In the genomic region with DNA sequence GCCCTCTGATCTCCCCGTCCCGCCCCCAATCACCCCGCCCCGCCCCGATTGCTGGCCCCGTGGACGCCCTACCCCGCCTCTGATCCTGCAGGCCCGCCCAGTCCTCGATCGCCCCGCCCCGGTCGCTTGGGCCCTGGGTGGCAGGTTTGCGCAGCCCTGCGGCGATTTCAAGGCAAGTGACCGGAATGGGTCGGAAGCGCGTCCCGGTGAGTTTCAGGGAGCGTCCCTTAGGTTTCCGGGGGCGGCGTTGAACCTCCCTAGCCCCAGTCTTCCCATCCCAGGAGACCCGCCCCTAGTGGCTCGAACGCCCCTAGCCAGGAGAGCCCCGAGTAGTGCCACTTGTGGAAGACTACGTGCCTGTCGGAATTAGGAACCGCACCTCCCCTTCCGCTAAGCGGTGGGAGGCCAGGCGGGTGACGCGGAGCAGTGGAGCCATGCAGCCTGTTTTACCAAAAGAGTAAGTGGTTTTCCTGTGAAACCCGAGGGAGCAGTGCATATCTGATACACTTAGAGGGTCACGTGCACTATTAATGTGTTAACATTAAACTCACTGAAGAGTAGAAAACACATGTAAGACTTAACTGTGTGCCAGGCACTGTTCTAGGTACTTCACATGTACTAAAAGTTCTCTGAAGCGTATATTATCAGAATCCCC, we compare ENCODE assay signal across 1 cellular context.
TF ChIP-seq lines count a peak whose summit lies in the region.

No MANE protein-coding gene starts in this region.

TF ChIP-seq in WTC11, 78 proteins besides CTCF, POLR2A, EP300 and RAD21 (continued from another document):
- TF ChIP-seq, protein P1, sequence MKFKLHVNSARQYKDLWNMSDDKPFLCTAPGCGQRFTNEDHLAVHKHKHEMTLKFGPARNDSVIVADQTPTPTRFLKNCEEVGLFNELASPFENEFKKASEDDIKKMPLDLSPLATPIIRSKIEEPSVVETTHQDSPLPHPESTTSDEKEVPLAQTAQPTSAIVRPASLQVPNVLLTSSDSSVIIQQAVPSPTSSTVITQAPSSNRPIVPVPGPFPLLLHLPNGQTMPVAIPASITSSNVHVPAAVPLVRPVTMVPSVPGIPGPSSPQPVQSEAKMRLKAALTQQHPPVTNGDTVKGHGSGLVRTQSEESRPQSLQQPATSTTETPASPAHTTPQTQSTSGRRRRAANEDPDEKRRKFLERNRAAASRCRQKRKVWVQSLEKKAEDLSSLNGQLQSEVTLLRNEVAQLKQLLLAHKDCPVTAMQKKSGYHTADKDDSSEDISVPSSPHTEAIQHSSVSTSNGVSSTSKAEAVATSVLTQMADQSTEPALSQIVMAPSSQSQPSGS (CRISPR knock-in tag; IDR thresholded peaks at IDR 0.05; ENCODE audit: borderline replicate concordance, low read depth), result no peak
- TF ChIP-seq CBFB (CRISPR knock-in tag; IDR thresholded peaks at IDR 0.05; ENCODE audit: low read depth), result no peak
- TF ChIP-seq ATF3 (CRISPR knock-in tag; conservative IDR thresholded peaks at IDR 0.05), result no peak
- TF ChIP-seq ZNF121 (CRISPR knock-in tag; IDR thresholded peaks at IDR 0.05), result no peak
- no peak for TF ChIP-seq GTF2I (CRISPR knock-in tag; conservative IDR thresholded peaks at IDR 0.05)
- TF ChIP-seq TP53 (CRISPR knock-in tag; IDR thresholded peaks at IDR 0.05), result 0 out of 2 replicates have a peak, but pooled peaks have one; percentile 2
- TF ChIP-seq, protein P2, sequence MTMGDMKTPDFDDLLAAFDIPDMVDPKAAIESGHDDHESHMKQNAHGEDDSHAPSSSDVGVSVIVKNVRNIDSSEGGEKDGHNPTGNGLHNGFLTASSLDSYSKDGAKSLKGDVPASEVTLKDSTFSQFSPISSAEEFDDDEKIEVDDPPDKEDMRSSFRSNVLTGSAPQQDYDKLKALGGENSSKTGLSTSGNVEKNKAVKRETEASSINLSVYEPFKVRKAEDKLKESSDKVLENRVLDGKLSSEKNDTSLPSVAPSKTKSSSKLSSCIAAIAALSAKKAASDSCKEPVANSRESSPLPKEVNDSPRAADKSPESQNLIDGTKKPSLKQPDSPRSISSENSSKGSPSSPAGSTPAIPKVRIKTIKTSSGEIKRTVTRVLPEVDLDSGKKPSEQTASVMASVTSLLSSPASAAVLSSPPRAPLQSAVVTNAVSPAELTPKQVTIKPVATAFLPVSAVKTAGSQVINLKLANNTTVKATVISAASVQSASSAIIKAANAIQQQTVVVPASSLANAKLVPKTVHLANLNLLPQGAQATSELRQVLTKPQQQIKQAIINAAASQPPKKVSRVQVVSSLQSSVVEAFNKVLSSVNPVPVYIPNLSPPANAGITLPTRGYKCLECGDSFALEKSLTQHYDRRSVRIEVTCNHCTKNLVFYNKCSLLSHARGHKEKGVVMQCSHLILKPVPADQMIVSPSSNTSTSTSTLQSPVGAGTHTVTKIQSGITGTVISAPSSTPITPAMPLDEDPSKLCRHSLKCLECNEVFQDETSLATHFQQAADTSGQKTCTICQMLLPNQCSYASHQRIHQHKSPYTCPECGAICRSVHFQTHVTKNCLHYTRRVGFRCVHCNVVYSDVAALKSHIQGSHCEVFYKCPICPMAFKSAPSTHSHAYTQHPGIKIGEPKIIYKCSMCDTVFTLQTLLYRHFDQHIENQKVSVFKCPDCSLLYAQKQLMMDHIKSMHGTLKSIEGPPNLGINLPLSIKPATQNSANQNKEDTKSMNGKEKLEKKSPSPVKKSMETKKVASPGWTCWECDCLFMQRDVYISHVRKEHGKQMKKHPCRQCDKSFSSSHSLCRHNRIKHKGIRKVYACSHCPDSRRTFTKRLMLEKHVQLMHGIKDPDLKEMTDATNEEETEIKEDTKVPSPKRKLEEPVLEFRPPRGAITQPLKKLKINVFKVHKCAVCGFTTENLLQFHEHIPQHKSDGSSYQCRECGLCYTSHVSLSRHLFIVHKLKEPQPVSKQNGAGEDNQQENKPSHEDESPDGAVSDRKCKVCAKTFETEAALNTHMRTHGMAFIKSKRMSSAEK (CRISPR knock-in tag; IDR thresholded peaks at IDR 0.05; ENCODE audit: borderline replicate concordance), result no peak
- no peak for TF ChIP-seq MXD4 (CRISPR knock-in tag; IDR thresholded peaks at IDR 0.05; ENCODE audit: borderline replicate concordance)
- TF ChIP-seq EMX1 (CRISPR knock-in tag; IDR thresholded peaks at IDR 0.05), result no peak
